In the genomic region with DNA sequence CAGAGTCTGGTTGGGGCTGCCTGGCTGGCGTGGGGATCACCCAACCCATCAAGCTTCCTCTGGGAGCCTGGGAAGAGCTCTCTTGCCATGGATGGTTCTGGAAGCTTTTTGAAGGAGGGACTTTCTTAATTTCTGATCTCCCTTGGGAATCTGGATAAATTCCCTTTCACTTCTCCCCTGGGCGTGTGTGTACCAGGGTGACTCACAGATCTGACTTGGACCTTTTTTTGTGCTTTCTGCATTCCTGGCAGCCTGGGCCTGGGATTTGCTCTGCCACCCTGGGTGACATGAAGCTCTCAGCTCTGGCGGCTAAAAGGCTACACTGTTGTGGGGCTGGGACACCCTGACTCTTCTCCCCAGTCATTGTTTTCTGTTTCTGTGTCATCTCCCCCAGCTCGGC, we compare ENCODE assay signal across 10 cellular contexts.
DNase-seq lines count a peak whose midpoint lies in the region; ATAC-seq lines count a peak whose summit lies in the region.
"Had no signal": no experiment of that assay in that cellular context is flagged by ENCODE, and none has a peak within 500 bp of the region (broad histone marks: within the 10 kb centered on the region; RNA-seq: fewer than 3 reads in every experiment).

No MANE protein-coding gene starts in this region.

- no peaks in the 10 kb centered on the region for H3K9me3 ChIP-seq in T-helper 17 cell (ENCODE audit: control insufficient read depth, low read length, poor library complexity, severe bottlenecking)
- H3K9me3 ChIP-seq: BE2C had no signal

- peak overlapping the region; percentile 98 for H3K27ac Mint-ChIP-seq in T-helper 17 cell

- H3K4me3 Mint-ChIP-seq in T-helper 17 cell: no peak overlapping the region

- peaks cover 21% of the 10 kb centered on the region for H3K36me3 Mint-ChIP-seq in T-helper 17 cell (ENCODE audit: low read depth)

- peaks cover 16% of the 10 kb centered on the region for H3K4me1 Mint-ChIP-seq in T-helper 17 cell

- DNase-seq in A172 (ENCODE audit: low spot score) (peak; percentile 90), H4 (ENCODE audit: low spot score) (peak; percentile 69), T-helper 17 cell (no peak), fibroblast of peridontal ligament (ENCODE audit: extremely low read depth) (peak; percentile 44), NCI-H510A treated with DMSO at 0.1 percent for 48 hours (lab: John Stamatoyannopoulos, UW) (no peak), activated gamma-delta T cell treated with Interleukin-2 at 50 U/mL for 16 hours (no peak), NCI-H2227 treated with DMSO at 0.1 percent for 48 hours (lab: John Stamatoyannopoulos, UW) (no peak)
- DNase-seq: BE2C; stimulated activated naive CD4-positive, alpha-beta T cell treated with Interleukin-2 at 50 U/mL for 16 hours had no signal

- ATAC-seq in T-helper 17 cell: no peak
- no peak for ATAC-seq in HG02970 (IDR thresholded peaks at IDR 0.05; ENCODE audit: low FRiP score, unreplicated experiment)

- H3K27me3 Mint-ChIP-seq in T-helper 17 cell: no peaks in the 10 kb centered on the region

Comparison
In these comparisons a context has a peak if more than half of its experiments do, and no peak if none do; other contexts are left out.
1. DNase-seq: peak in A172 (single experiment), H4 (single experiment) and fibroblast of peridontal ligament (single experiment); none in T-helper 17 cell (0 of 3), NCI-H510A treated with DMSO at 0.1 percent for 48 hours (single experiment), activated gamma-delta T cell treated with Interleukin-2 at 50 U/mL for 16 hours (single experiment) and NCI-H2227 treated with DMSO at 0.1 percent for 48 hours (single experiment).